In genomic region chr18:52339891-52340371, GRCh38 we compare ENCODE assay signal across 8 cellular contexts. TPM values are rescaled to one million over a fixed set of nuclear protein-coding genes. Genes with fewer than 3 reads are reported as not detected.
DNase-seq lines count a peak whose midpoint lies in the region; ATAC-seq and TF ChIP-seq lines count a peak whose summit lies in the region.

Gene DCC (plus strand): TSS chr18:52340197. CDS start chr18:52340788, 591 bp downstream.

- intact Hi-C loops in PC-3 (cut with micrococcal nuclease), result no loop called here

- H3K4me1 Mint-ChIP-seq in activated T-cell treated with anti-CD3 and anti-CD28 coated beads, Interleukin-2, amount 50 U/mL, for 4 hours (ENCODE audit: low read depth), result no peaks in the 10 kb centered on the region

- H3F3A ChIP-seq in PC-3 (ENCODE audit: low read length, unreplicated experiment), result no peaks in the 10 kb centered on the region

- H2AFZ ChIP-seq in PC-3 (ENCODE audit: low read length), result no peak within 1 kb of the TSS
- H2AFZ ChIP-seq in parathyroid adenoma, result peak within 1 kb of the TSS; percentile 55

- peaks cover 2% of the 10 kb centered on the region for H3K9me3 Mint-ChIP-seq in activated T-cell treated with anti-CD3 and anti-CD28 coated beads, Interleukin-2, amount 50 U/mL, for 4 hours

- BruUV-seq in PC-3 (replicated peaks; lab: Mats Ljungman, UMichigan), result no TSS peak

- DNase-seq in AG04449 (ENCODE audit: low read depth, low spot score), result peak; percentile 46
- peak; percentile 43 for DNase-seq in PC-3
- peak; percentile 61 for DNase-seq in fibroblast of pulmonary artery (ENCODE audit: low read depth)
- no peak for DNase-seq in activated T-cell treated with anti-CD3 and anti-CD28 coated beads, Interleukin-2, amount 50 U/mL, for 4 hours

- H3K9me2 ChIP-seq in PC-3 (replicated peaks; ENCODE audit: low read length), result no peaks in the 10 kb centered on the region

- H3K79me2 ChIP-seq in PC-3 (ENCODE audit: low read length) (no peaks in the 10 kb centered on the region), parathyroid adenoma (no peaks in the 10 kb centered on the region)

- CTCF ChIA-PET in AG04449 (lab: Yijun Ruan, JAX) (interaction anchor here (0.5 to 12.2 kb wide), 14 partner anchors 9 to 377 kb away, joined by 3 to 174 read pairs (median 4); no protein-coding TSS in a partner anchor), PC-3 (lab: Charles Lee) (no interaction called here)

- no peaks in the 10 kb centered on the region for H4K20me1 ChIP-seq in PC-3 (ENCODE audit: low read length)

- H3K27me3 Mint-ChIP-seq in activated T-cell treated with anti-CD3 and anti-CD28 coated beads, Interleukin-2, amount 50 U/mL, for 4 hours (ENCODE audit: low read depth), result peaks cover 35% of the 10 kb centered on the region

- ATAC-seq in HG02610 (IDR thresholded peaks at IDR 0.05; ENCODE audit: unreplicated experiment) (peak; percentile 45), PC-3 (no peak), GM18861 (IDR thresholded peaks at IDR 0.05; ENCODE audit: unreplicated experiment) (no peak), GM18873 (IDR thresholded peaks at IDR 0.05; ENCODE audit: low FRiP score, unreplicated experiment) (no peak)
- no peak for ATAC-seq in activated T-cell treated with anti-CD3 and anti-CD28 coated beads, Interleukin-2, amount 50 U/mL, for 4 hours

- peaks cover 41% of the 10 kb centered on the region for H3K27me3 ChIP-seq in PC-3 (ENCODE audit: low read length)
- no peaks in the 10 kb centered on the region for H3K27me3 ChIP-seq in parathyroid adenoma (ENCODE audit: control insufficient read depth, insufficient read depth, low read length)

- H3K4me2 ChIP-seq in PC-3 (ENCODE audit: low read length), result no peak within 1 kb of the TSS
- H3K4me2 ChIP-seq in parathyroid adenoma (ENCODE audit: low read length), result peak within 1 kb of the TSS; percentile 68

- H3K36me3 ChIP-seq in PC-3 (ENCODE audit: low read depth, low read length) (no peaks in the 10 kb centered on the region), parathyroid adenoma (ENCODE audit: control insufficient read depth, insufficient read depth, low read length) (no peaks in the 10 kb centered on the region)

- no peaks in the 10 kb centered on the region for H3K36me3 Mint-ChIP-seq in activated T-cell treated with anti-CD3 and anti-CD28 coated beads, Interleukin-2, amount 50 U/mL, for 4 hours (ENCODE audit: insufficient read depth)

- no peak within 1 kb of the TSS for H3K27ac ChIP-seq in PC-3 (ENCODE audit: low read length)
- H3K27ac ChIP-seq in parathyroid adenoma, result no peak within 1 kb of the TSS

- H3K4me3 ChIP-seq in AG04449 (ENCODE audit: low read depth, low read length), result peak within 1 kb of the TSS; percentile 84
- H3K4me3 ChIP-seq in PC-3 (ENCODE audit: low read length), result no peak within 1 kb of the TSS
- peak within 1 kb of the TSS; percentile 28 for H3K4me3 ChIP-seq in fibroblast of pulmonary artery (replicated peaks; ENCODE audit: low read depth, low read length)
- peak within 1 kb of the TSS; percentile 36 for H3K4me3 ChIP-seq in parathyroid adenoma (ENCODE audit: low read depth, low read length)

- no peak within 1 kb of the TSS for H3K9ac ChIP-seq in PC-3 (ENCODE audit: low read length)
- no peak within 1 kb of the TSS for H3K9ac ChIP-seq in parathyroid adenoma

- H3K9me3 ChIP-seq in PC-3 (ENCODE audit: low read length) (no peaks in the 10 kb centered on the region), parathyroid adenoma (ENCODE audit: control insufficient read depth, low read length) (no peaks in the 10 kb centered on the region)

- no peak within 1 kb of the TSS for H3K4me3 Mint-ChIP-seq in activated T-cell treated with anti-CD3 and anti-CD28 coated beads, Interleukin-2, amount 50 U/mL, for 4 hours

- no peaks in the 10 kb centered on the region for H3K4me1 ChIP-seq in PC-3 (ENCODE audit: insufficient read depth, low read length)
- no peaks in the 10 kb centered on the region for H3K4me1 ChIP-seq in parathyroid adenoma

- TF ChIP-seq CTCF in AG04449 (IDR thresholded peaks at IDR 0.05; ENCODE audit: insufficient read depth, low read length, missing control alignments), result peak; percentile 81
- peak; percentile 41 for TF ChIP-seq CTCF in PC-3 (conservative IDR thresholded peaks at IDR 0.05; ENCODE audit: low read depth, low read length)
- peak; percentile 49 for TF ChIP-seq CTCF in fibroblast of pulmonary artery (IDR thresholded peaks at IDR 0.05; ENCODE audit: low read length, missing control alignments)
- no peak for TF ChIP-seq CTCF in parathyroid adenoma (IDR thresholded peaks at IDR 0.05)

- POLR2A ChIA-PET in AG04449 (lab: Yijun Ruan, JAX) (no interaction called here), PC-3 (lab: Charles Lee; ENCODE audit: unreplicated experiment) (no interaction called here)

RNA-seq across cellular contexts. Expression of gene DCC, which starts in this region (rescaled TPM):
- total RNA-seq in PC-3 (2014; rRNA removed), result not detected in 2 replicates
- total RNA-seq in activated T-cell treated with anti-CD3 and anti-CD28 coated beads, Interleukin-2, amount 50 U/mL, for 4 hours, result not detected

Comparison
In these comparisons a context has a peak if more than half of its experiments do, and no peak if none do; other contexts are left out.
1. Peak in DNase-seq in PC-3; RNA of the gene not detected or under 1 TPM.